In genomic region chr10:120600871-120601644, GRCh38 we compare ENCODE assay signal across 8 cellular contexts.
DNase-seq lines count a peak whose midpoint lies in the region; ATAC-seq and TF ChIP-seq lines count a peak whose summit lies in the region.
"Had no signal": no experiment of that assay in that cellular context is flagged by ENCODE, and none has a peak within 500 bp of the region (broad histone marks: within the 10 kb centered on the region; RNA-seq: fewer than 3 reads in every experiment).

No MANE protein-coding gene starts in this region.

- no peak for TF ChIP-seq POLR2A in Peyer's patch (IDR thresholded peaks at IDR 0.05)

- H3K4me1 ChIP-seq in Peyer's patch: no peaks in the 10 kb centered on the region

- no peaks in the 10 kb centered on the region for H3K27me3 ChIP-seq in Peyer's patch

- no peak overlapping the region for H3K4me3 Mint-ChIP-seq in progenitor cell of endocrine pancreas (ENCODE audit: low read depth)

- peak; percentile 72 for TF ChIP-seq CTCF in choroid plexus epithelial cell (conservative IDR thresholded peaks at IDR 0.05; ENCODE audit: low read depth, low read length)
- TF ChIP-seq CTCF in progenitor cell of endocrine pancreas (IDR thresholded peaks at IDR 0.05; ENCODE audit: unreplicated experiment): peak; percentile 49
- no peak for TF ChIP-seq CTCF in Peyer's patch (IDR thresholded peaks at IDR 0.05)

- H3K4me3 ChIP-seq in choroid plexus epithelial cell (ENCODE audit: low read depth, low read length) (no peak overlapping the region), Peyer's patch (no peak overlapping the region)

- peaks cover 7% of the 10 kb centered on the region for H3K9me3 Mint-ChIP-seq in progenitor cell of endocrine pancreas (ENCODE audit: low read depth)

- H3K27me3 Mint-ChIP-seq in progenitor cell of endocrine pancreas: peaks cover 5% of the 10 kb centered on the region

- in situ Hi-C loops in KBM-7 (cut with MboI; ENCODE audit: low pct_unique_long_range_greater_than_20kb, low sequenced_read_pairs): no loop called here

- peak; percentile 36 for ATAC-seq in GM18909 (IDR thresholded peaks at IDR 0.05; ENCODE audit: poor library complexity, unreplicated experiment)

- H3K27ac Mint-ChIP-seq in progenitor cell of endocrine pancreas: no peak overlapping the region

- no peak overlapping the region for H3K27ac ChIP-seq in Peyer's patch

- no peaks in the 10 kb centered on the region for H3K36me3 ChIP-seq in Peyer's patch

- DNase-seq in KBM-7 (peak; percentile 12), choroid plexus epithelial cell (ENCODE audit: low read depth) (peak; percentile 41), progenitor cell of endocrine pancreas (ENCODE audit: low spot score, unreplicated experiment) (no peak), Peyer's patch (no peak), NCI-H146 treated with DMSO at 0.1 percent for 48 hours (lab: John Stamatoyannopoulos, UW; ENCODE audit: unreplicated experiment) (no peak)
- no peak for DNase-seq in activated CD8-positive, alpha-beta memory T cell treated with anti-CD3 and anti-CD28 coated beads, Interleukin-2, amount 50 U/mL, for 48 hours
- DNase-seq: aorta had no signal

- H3K9me3 ChIP-seq in Peyer's patch: no peaks in the 10 kb centered on the region

- H3K4me1 Mint-ChIP-seq in progenitor cell of endocrine pancreas (ENCODE audit: low read depth): no peaks in the 10 kb centered on the region

- no peaks in the 10 kb centered on the region for H3K36me3 Mint-ChIP-seq in progenitor cell of endocrine pancreas (ENCODE audit: insufficient read depth)

Comparison
In these comparisons a context has a peak if more than half of its experiments do, and no peak if none do; other contexts are left out.
1. DNase-seq: peak in KBM-7 (single experiment) and choroid plexus epithelial cell (single experiment); none in progenitor cell of endocrine pancreas (single experiment), Peyer's patch (0 of 3), NCI-H146 treated with DMSO at 0.1 percent for 48 hours (single experiment) and activated CD8-positive, alpha-beta memory T cell treated with anti-CD3 and anti-CD28 coated beads, Interleukin-2, amount 50 U/mL, for 48 hours (single experiment).
2. CTCF ChIP-seq: peak in choroid plexus epithelial cell (single experiment) and progenitor cell of endocrine pancreas (single experiment); none in Peyer's patch (0 of 6).